19 cellular contexts compared by ENCODE assay signal in the genomic region with DNA sequence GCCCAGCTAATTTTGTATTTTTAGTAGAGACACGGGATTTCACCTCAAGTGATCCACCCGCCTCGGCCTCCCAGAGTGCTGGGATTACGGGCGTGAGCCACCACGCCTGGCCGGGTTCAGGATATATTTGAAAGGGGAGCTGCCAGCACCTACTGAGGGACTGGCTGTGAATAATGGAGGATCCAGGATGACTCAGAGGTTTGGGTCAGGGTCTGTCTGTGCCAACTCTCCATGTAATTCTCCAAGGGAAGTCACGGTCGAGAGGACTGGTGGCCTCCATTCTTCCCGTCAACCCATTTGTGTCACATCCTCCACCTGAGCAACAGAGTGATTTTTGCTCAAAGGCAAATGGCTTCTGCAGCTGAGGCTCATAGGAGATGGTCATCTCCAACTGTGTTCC.
"Had no signal": no experiment of that assay in that cellular context is flagged by ENCODE, and none has a peak within 500 bp of the region (broad histone marks: within the 10 kb centered on the region; RNA-seq: fewer than 3 reads in every experiment).

No MANE protein-coding gene starts in this region.

- H3K4me3 ChIP-seq: lung, prostate gland, testis, upper lobe of right lung had no signal

- H3K27ac ChIP-seq: prostate gland, testis, upper lobe of right lung had no signal

- H3K4me3 Mint-ChIP-seq: activated CD4-positive, alpha-beta memory T cell treated with anti-CD3 and anti-CD28 coated beads, Interleukin-2, amount 10 ng/mL, durations not matched to agents 7 days and 5 days; activated CD8-positive, alpha-beta memory T cell treated with anti-CD3 and anti-CD28 coated beads, Interleukin-2, amount 10 ng/mL, durations not matched to agents 7 days and 5 days; activated naive CD8-positive, alpha-beta T cell; T-cell had no signal

- H3K36me3 ChIP-seq: prostate gland, upper lobe of right lung had no signal

- ATAC-seq: activated CD8-positive, alpha-beta memory T cell treated with anti-CD3 and anti-CD28 coated beads, Interleukin-2, amount 10 ng/mL, durations not matched to agents 7 days and 5 days; left lobe of liver; right cardiac atrium; T-cell; upper lobe of right lung had no signal

- H3K9me3 ChIP-seq: prostate gland, testis, upper lobe of right lung had no signal

- DNase-seq: activated CD4-positive, alpha-beta memory T cell treated with anti-CD3 and anti-CD28 coated beads, Interleukin-2, amount 10 ng/mL, durations not matched to agents 7 days and 5 days; activated CD4-positive, alpha-beta T cell treated with anti-CD3 and anti-CD28 coated beads for 48 hours; activated CD4-positive, CD25-positive, alpha-beta regulatory T cell; activated CD8-positive, alpha-beta memory T cell treated with anti-CD3 and anti-CD28 coated beads, Interleukin-2, amount 10 ng/mL, durations not matched to agents 7 days and 5 days; effector CD8-positive, alpha-beta T cell; hippocampal formation; midbrain; stimulated activated CD4-positive, alpha-beta T cell treated with anti-CD3 and anti-CD28 coated beads, Interleukin-15, amount 100 ng/mL, for 24 hours; stimulated activated CD4-positive, alpha-beta T cell treated with anti-CD3 and anti-CD28 coated beads, Interleukin-4, amount 100 ng/mL, for 1 hour; T-cell; T-helper 9 cell; testis; upper lobe of right lung had no signal

- H3K27me3 Mint-ChIP-seq: activated naive CD8-positive, alpha-beta T cell; T-cell had no signal

- H3K9me3 Mint-ChIP-seq: activated CD4-positive, alpha-beta memory T cell treated with anti-CD3 and anti-CD28 coated beads, Interleukin-2, amount 10 ng/mL, durations not matched to agents 7 days and 5 days; neural crest cell; T-cell had no signal

- H3K27ac Mint-ChIP-seq: activated CD4-positive, alpha-beta memory T cell treated with anti-CD3 and anti-CD28 coated beads, Interleukin-2, amount 10 ng/mL, durations not matched to agents 7 days and 5 days; activated CD8-positive, alpha-beta memory T cell treated with anti-CD3 and anti-CD28 coated beads, Interleukin-2, amount 10 ng/mL, durations not matched to agents 7 days and 5 days had no signal

- H3K36me3 Mint-ChIP-seq: activated CD8-positive, alpha-beta memory T cell treated with anti-CD3 and anti-CD28 coated beads, Interleukin-2, amount 10 ng/mL, durations not matched to agents 7 days and 5 days; activated naive CD8-positive, alpha-beta T cell; T-cell had no signal

- H3K27me3 ChIP-seq: testis, upper lobe of right lung had no signal

- H3K4me1 ChIP-seq: testis had no signal
